ENCODE assay signal across 22 cellular contexts in genomic region chr10:76248781-76249180, GRCh38.
"Had no signal": no experiment of that assay in that cellular context is flagged by ENCODE, and none has a peak within 500 bp of the region (broad histone marks: within the 10 kb centered on the region; RNA-seq: fewer than 3 reads in every experiment).

No MANE protein-coding gene starts in this region.

- FAIRE-seq: keratinocyte, pancreas had no signal

- H3K36me3 ChIP-seq: colonic mucosa, esophagus squamous epithelium, gastrocnemius medialis, heart right ventricle, left ventricle myocardium inferior, lower lobe of right lung, pancreas, tibial nerve had no signal

- H3K9me3 ChIP-seq: colonic mucosa, esophagus squamous epithelium, gastrocnemius medialis, heart right ventricle, left ventricle myocardium inferior, lower lobe of right lung, pancreas, tibial nerve had no signal

- H3K4me3 ChIP-seq: colonic mucosa, esophagus squamous epithelium, gastrocnemius medialis, heart right ventricle, left ventricle myocardium inferior, lower lobe of right lung, pancreas, tibial nerve had no signal

- H3K27ac Mint-ChIP-seq: immature natural killer cell; memory B cell; natural killer cell treated with Interleukin-12 subunit alpha and Interleukin-12 subunit beta and Interleukin-15 and Interleukin-18, amount 100 ng/mL, for 72 hours; progenitor cell of endocrine pancreas; stimulated activated memory B cell treated with anti-CD40 and anti-IgM and Interleukin-4, amounts not matched to agents 10 μg/mL and 1 μg/mL and 100 μg/mL, for 72 hours; stimulated activated naive CD8-positive, alpha-beta T cell treated with anti-CD3 and anti-CD28 coated beads, Interleukin-15, Interleukin-2, amounts not matched to agents 100 ng/mL and 50 ng/mL, for 24 hours had no signal

- H3K4me1 Mint-ChIP-seq: immature natural killer cell; memory B cell; stimulated activated memory B cell treated with anti-CD40 and anti-IgM and Interleukin-4, amounts not matched to agents 10 μg/mL and 1 μg/mL and 100 μg/mL, for 72 hours had no signal

- H3K4me3 Mint-ChIP-seq: immature natural killer cell; memory B cell; natural killer cell treated with Interleukin-12 subunit alpha and Interleukin-12 subunit beta and Interleukin-15 and Interleukin-18, amount 100 ng/mL, for 72 hours; stimulated activated memory B cell treated with anti-CD40 and anti-IgM and Interleukin-4, amounts not matched to agents 10 μg/mL and 1 μg/mL and 100 μg/mL, for 72 hours; stimulated activated naive CD8-positive, alpha-beta T cell treated with anti-CD3 and anti-CD28 coated beads, Interleukin-15, Interleukin-2, amounts not matched to agents 100 ng/mL and 50 ng/mL, for 24 hours had no signal

- DNase-seq: colonic mucosa; dermis blood vessel endothelial cell; esophagus squamous epithelium; gastrocnemius medialis; heart right ventricle; immature natural killer cell; left ventricle myocardium inferior; lower lobe of right lung; midbrain; occipital lobe; pancreas; right cardiac atrium; stimulated activated CD4-positive, alpha-beta T cell treated with anti-CD3 and anti-CD28 coated beads, Interleukin-15, amount 100 ng/mL, for 24 hours; stimulated activated CD4-positive, alpha-beta T cell treated with anti-CD3 and anti-CD28 coated beads, Interleukin-1b, Interleukin-23, amount 100 ng/mL, for 48 hours; stimulated activated CD4-positive, alpha-beta T cell treated with anti-CD3 and anti-CD28 coated beads, Interleukin-4, amount 100 ng/mL, for 24 hours had no signal

- H3K4me1 ChIP-seq: colonic mucosa, gastrocnemius medialis, heart right ventricle, left ventricle myocardium inferior, pancreas, tibial nerve had no signal

- ATAC-seq: gastrocnemius medialis; heart right ventricle; lower lobe of right lung; natural killer cell treated with Interleukin-12 subunit alpha and Interleukin-12 subunit beta and Interleukin-15 and Interleukin-18, amount 100 ng/mL, for 72 hours; pancreas; right cardiac atrium; stimulated activated memory B cell treated with anti-CD40 and anti-IgM and Interleukin-4, amounts not matched to agents 10 μg/mL and 1 μg/mL and 100 μg/mL, for 72 hours had no signal

- H3K36me3 Mint-ChIP-seq: immature natural killer cell; memory B cell; natural killer cell treated with Interleukin-12 subunit alpha and Interleukin-12 subunit beta and Interleukin-15 and Interleukin-18, amount 100 ng/mL, for 72 hours; stimulated activated memory B cell treated with anti-CD40 and anti-IgM and Interleukin-4, amounts not matched to agents 10 μg/mL and 1 μg/mL and 100 μg/mL, for 72 hours had no signal

- H3K27me3 ChIP-seq: colonic mucosa, esophagus squamous epithelium, gastrocnemius medialis, heart right ventricle, pancreas, tibial nerve had no signal

- H3K27ac ChIP-seq: colonic mucosa, esophagus squamous epithelium, gastrocnemius medialis, heart right ventricle, left ventricle myocardium inferior, lower lobe of right lung, pancreas, tibial nerve had no signal

- H3K27me3 Mint-ChIP-seq: memory B cell; natural killer cell treated with Interleukin-12 subunit alpha and Interleukin-12 subunit beta and Interleukin-15 and Interleukin-18, amount 100 ng/mL, for 72 hours; progenitor cell of endocrine pancreas; stimulated activated memory B cell treated with anti-CD40 and anti-IgM and Interleukin-4, amounts not matched to agents 10 μg/mL and 1 μg/mL and 100 μg/mL, for 72 hours; stimulated activated naive CD8-positive, alpha-beta T cell treated with anti-CD3 and anti-CD28 coated beads, Interleukin-15, Interleukin-2, amounts not matched to agents 100 ng/mL and 50 ng/mL, for 24 hours had no signal

- H3K9me3 Mint-ChIP-seq: immature natural killer cell; natural killer cell treated with Interleukin-12 subunit alpha and Interleukin-12 subunit beta and Interleukin-15 and Interleukin-18, amount 100 ng/mL, for 72 hours; stimulated activated memory B cell treated with anti-CD40 and anti-IgM and Interleukin-4, amounts not matched to agents 10 μg/mL and 1 μg/mL and 100 μg/mL, for 72 hours; stimulated activated naive CD8-positive, alpha-beta T cell treated with anti-CD3 and anti-CD28 coated beads, Interleukin-15, Interleukin-2, amounts not matched to agents 100 ng/mL and 50 ng/mL, for 24 hours had no signal
